Comparison of ENCODE assay signal across 9 cellular contexts in genomic region chr1:93680121-93681094, GRCh38. TPM values are rescaled to one million over a fixed set of nuclear protein-coding genes. Genes with fewer than 3 reads are reported as not detected.
DNase-seq lines count a peak whose midpoint lies in the region; ATAC-seq, FAIRE-seq and TF ChIP-seq lines count a peak whose summit lies in the region.
"Had no signal": no experiment of that assay in that cellular context is flagged by ENCODE, and none has a peak within 500 bp of the region (broad histone marks: within the 10 kb centered on the region; RNA-seq: fewer than 3 reads in every experiment).

No MANE protein-coding gene starts in this region.

- WGBS in smooth muscle cell (ENCODE audit: low lambda C conversion rate) = 4% methylated on average over 34 of the region's 34 CpGs

- H4K20me1 ChIP-seq in keratinocyte (ENCODE audit: control insufficient read depth, extremely low read depth, insufficient read depth, low read length) (peaks cover 40% of the 10 kb centered on the region), smooth muscle cell (ENCODE audit: low read depth) (peaks cover 50% of the 10 kb centered on the region)

- H3K79me2 ChIP-seq in keratinocyte (ENCODE audit: control insufficient read depth, insufficient read depth, low read length) = peaks cover 80% of the 10 kb centered on the region
- peaks cover 49% of the 10 kb centered on the region for H3K79me2 ChIP-seq in smooth muscle cell (ENCODE audit: low read depth)

- H3K36me3 ChIP-seq in keratinocyte (ENCODE audit: control insufficient read depth in 2 of 2, extremely low read depth in 1 of 2, insufficient read depth in 2 of 2, low read length in 2 of 2) = peaks cover 4 to 41% of the 10 kb centered on the region in 2 experiments
- no peaks in the 10 kb centered on the region for H3K36me3 ChIP-seq in smooth muscle cell (ENCODE audit: low read depth)

- ATAC-seq in GM21390 (IDR thresholded peaks at IDR 0.05; ENCODE audit: unreplicated experiment) = peak; percentile 75

- H3K9me3 ChIP-seq in keratinocyte (ENCODE audit: control insufficient read depth, low read depth, low read length) = no peaks in the 10 kb centered on the region
- H3K9me3 ChIP-seq in smooth muscle cell (replicated peaks; ENCODE audit: low read depth) = no peaks in the 10 kb centered on the region

- H3K9me1 ChIP-seq in keratinocyte (ENCODE audit: control insufficient read depth, extremely low read depth, insufficient read depth, low read length) = peaks cover 11% of the 10 kb centered on the region

- peak; percentile 76 for FAIRE-seq in keratinocyte (lab: Jason Lieb, UNC)
- FAIRE-seq: islet of Langerhans had no signal

- H3K4me3 ChIP-seq in keratinocyte (ENCODE audit: control insufficient read depth in 2 of 3, extremely low read depth in 1 of 3, insufficient read depth in 2 of 3, low read depth in 1 of 3, low read length in 3 of 3) = peak overlapping the region; percentile 70 to 88 (median 88)
- peak overlapping the region; percentile 93 for H3K4me3 ChIP-seq in smooth muscle cell

- peak overlapping the region; percentile 98 for H3K4me2 ChIP-seq in keratinocyte (ENCODE audit: control insufficient read depth, extremely low read depth, insufficient read depth, low read depth, low read length)
- H3K4me2 ChIP-seq in smooth muscle cell = peak overlapping the region; percentile 87

- peaks cover 29% of the 10 kb centered on the region for H3F3A ChIP-seq in smooth muscle cell (ENCODE audit: low read depth)

- no peaks in the 10 kb centered on the region for H3K27me3 ChIP-seq in keratinocyte (ENCODE audit: control insufficient read depth, extremely low read depth, insufficient read depth, low read length)
- no peaks in the 10 kb centered on the region for H3K27me3 ChIP-seq in smooth muscle cell (ENCODE audit: low read depth)

- peak overlapping the region; percentile 94 for H3K27ac ChIP-seq in keratinocyte (ENCODE audit: control insufficient read depth, insufficient read depth, low read length)
- peak overlapping the region; percentile 83 for H3K27ac ChIP-seq in smooth muscle cell (ENCODE audit: low read depth)

- peak; percentile 92 for DNase-seq in EL
- peak; percentile 83 for DNase-seq in HT1080 (ENCODE audit: low read depth)
- DNase-seq in SW480 (ENCODE audit: low spot score) = peak; percentile 84
- peak; percentile 53 for DNase-seq in cerebellum (ENCODE audit: low spot score)
- DNase-seq in keratinocyte (ENCODE audit: low read depth, low spot score) = no peak
- DNase-seq in smooth muscle cell (lab: John Stamatoyannopoulos, UW; ENCODE audit: unreplicated experiment) = peak; percentile 45
- DNase-seq in cortex of kidney (lab: John Stamatoyannopoulos, UW) = no peak

- dilution Hi-C loops in keratinocyte (cut with MboI; ENCODE audit: extremely low pct_ligation_motif_present, low sequenced_read_pairs) = no loop called here

- H3K9ac ChIP-seq in keratinocyte (ENCODE audit: control insufficient read depth, extremely low read depth, insufficient read depth, low read length) = peak overlapping the region; percentile 84
- peak overlapping the region; percentile 67 for H3K9ac ChIP-seq in smooth muscle cell (ENCODE audit: low read depth)

- H2AFZ ChIP-seq in keratinocyte (ENCODE audit: control insufficient read depth, low read length) (no peak overlapping the region), smooth muscle cell (ENCODE audit: low read depth) (peak overlapping the region; percentile 88)

- H3K4me1 ChIP-seq in keratinocyte (ENCODE audit: control insufficient read depth, extremely low read depth, insufficient read depth, low read length) = peaks cover 54% of the 10 kb centered on the region
- H3K4me1 ChIP-seq in smooth muscle cell (ENCODE audit: low read depth) = peaks cover 32% of the 10 kb centered on the region

- TF ChIP-seq CTCF in keratinocyte (optimal IDR thresholded peaks at IDR 0.05 in 1 of 3, IDR thresholded peaks at IDR 0.05 in 1 of 3, conservative IDR thresholded peaks at IDR 0.05 in 1 of 3; ENCODE audit: extremely low read depth in 1 of 3, insufficient read depth in 2 of 3, low read length in 3 of 3) (peak; percentile 75 to 80 (median 79)), smooth muscle cell (IDR thresholded peaks at IDR 0.05; ENCODE audit: borderline replicate concordance, insufficient read depth, poor library complexity, severe bottlenecking) (peak; percentile 27)

RNA-seq across cellular contexts. Expression of gene BCAR3, which starts 1.2 kb away (rescaled TPM):
- 156 and 163 TPM in 2 replicates for total RNA-seq in HT1080 (2014; rRNA removed; shearing (Covaris generic))
- polyA plus RNA-seq in HT1080 (2015; cell fraction: cytosol; rRNA removed) = 97.9 and 102 TPM in 2 replicates
- polyA plus RNA-seq in HT1080 (2015; cell fraction: nucleus; rRNA removed) = 110 TPM in 2 replicates
- total RNA-seq in cerebellum (8.5 TPM), smooth muscle cell (24.9 and 25.6 TPM in 2 replicates)
- polyA plus RNA-seq in keratinocyte (51.2 to 95.4 TPM (median 77.2 TPM) in 3 replicates), smooth muscle cell (21.4 and 26.7 TPM in 2 replicates)
- 38.7 TPM for polyA plus RNA-seq in keratinocyte (2011; ENCODE audit: low read depth)
- polyA plus RNA-seq in keratinocyte (2011; cell fraction: cytosol; rRNA removed) = 67.5 and 68.4 TPM in 2 replicates
- polyA plus RNA-seq in keratinocyte (2011; cell fraction: nucleus; rRNA removed) = 113 and 127 TPM in 2 replicates
- polyA plus RNA-seq in keratinocyte (2012; ENCODE audit: low replicate concordance) = 50.7 and 81.5 TPM in 2 replicates
- 46.0 to 84.4 TPM (median 64.1 TPM) in 3 replicates for polyA minus RNA-seq in keratinocyte
- polyA minus RNA-seq in keratinocyte (2011; cell fraction: cytosol; rRNA and poly(A)+ RNA removed) = 90.7 TPM
- 83.5 and 121 TPM in 2 replicates for polyA minus RNA-seq in keratinocyte (2011; cell fraction: nucleus; rRNA and poly(A)+ RNA removed)

Comparison
In these comparisons a context has a peak if more than half of its experiments do, and no peak if none do; other contexts are left out.
1. DNase-seq: peak in EL (single experiment), HT1080 (single experiment), SW480 (single experiment), cerebellum (single experiment) and smooth muscle cell (single experiment); none in keratinocyte (single experiment) and cortex of kidney (single experiment).